ENCODE assay signal across 24 cellular contexts in genomic region chr9:87216036-87216435, GRCh38.
DNase-seq lines count a peak whose midpoint lies in the region; ATAC-seq and TF ChIP-seq lines count a peak whose summit lies in the region.
"Had no signal": no experiment of that assay in that cellular context is flagged by ENCODE, and none has a peak within 500 bp of the region (broad histone marks: within the 10 kb centered on the region; RNA-seq: fewer than 3 reads in every experiment).

No MANE protein-coding gene starts in this region.

- H3K27ac ChIP-seq in esophagus muscularis mucosa (replicated peaks in 1 of 4) = no peak overlapping the region
- H3K27ac ChIP-seq: 22Rv1; A549; BLaER1 treated with 17β-estradiol and CSF1 and Interleukin-3, amounts not matched to agents 10 nM and 100 nM; C4-2B had no signal

- H3K27me3 ChIP-seq in esophagus muscularis mucosa = no peaks in the 10 kb centered on the region
- H3K27me3 ChIP-seq: BLaER1 treated with 17β-estradiol and CSF1 and Interleukin-3, amounts not matched to agents 10 nM and 100 nM had no signal

- H3K4me3 Mint-ChIP-seq in activated T-helper 17 cell treated with anti-CD3 and anti-CD28 coated beads, Interleukin-2, amount 50 U/mL, for 72 hours = no peak overlapping the region
- H3K4me3 Mint-ChIP-seq: B cell; CD4-positive, alpha-beta T cell; CD8-positive, alpha-beta T cell had no signal

- no peak for ATAC-seq in activated T-helper 17 cell treated with anti-CD3 and anti-CD28 coated beads, Interleukin-2, amount 50 U/mL, for 72 hours (replicated peaks)
- ATAC-seq: A549; CD8-positive, alpha-beta T cell; GM12878 had no signal

- in situ Hi-C loops in SK-MEL-5 (cut with HindIII; ENCODE audit: low pct_unique_long_range_greater_than_20kb, low sequenced_read_pairs) = no loop called here

- peaks cover 13% of the 10 kb centered on the region for H3K27me3 Mint-ChIP-seq in activated T-helper 17 cell treated with anti-CD3 and anti-CD28 coated beads, Interleukin-2, amount 50 U/mL, for 72 hours
- H3K27me3 Mint-ChIP-seq: B cell had no signal

- TF ChIP-seq EP300 in esophagus muscularis mucosa (IDR thresholded peaks at IDR 0.05) = no peak

- H3K36me3 ChIP-seq in esophagus muscularis mucosa = no peaks in the 10 kb centered on the region
- H3K36me3 ChIP-seq: BLaER1 treated with 17β-estradiol and CSF1 and Interleukin-3, amounts not matched to agents 10 nM and 100 nM had no signal

- H3K9me3 Mint-ChIP-seq in activated T-helper 17 cell treated with anti-CD3 and anti-CD28 coated beads, Interleukin-2, amount 50 U/mL, for 72 hours = no peaks in the 10 kb centered on the region
- H3K9me3 Mint-ChIP-seq: CD4-positive, alpha-beta T cell; CD8-positive, alpha-beta T cell had no signal

- no peak overlapping the region for H3K4me3 ChIP-seq in esophagus muscularis mucosa
- H3K4me3 ChIP-seq: A549; BLaER1 treated with 17β-estradiol and CSF1 and Interleukin-3, amounts not matched to agents 10 nM and 100 nM; GM12878 had no signal

- DNase-seq in COLO829 (ENCODE audit: low spot score) (peak; percentile 81), SK-MEL-5 (ENCODE audit: low read depth, low spot score) (peak; percentile 76), esophagus muscularis mucosa (ENCODE audit: extremely low spot score) (peak; percentile 80), globus pallidus (ENCODE audit: low spot score) (peak; percentile 3), cerebellar nuclear complex (lab: John Stamatoyannopoulos, UW) (no peak), H4 (ENCODE audit: low spot score) (no peak)
- DNase-seq: AML-193; CD4-positive, alpha-beta T cell; CD8-positive, alpha-beta T cell; COR-L47; DMS 273 treated with DMSO at 0.1 percent for 48 hours; DMS153; DMS53; DMS79; DND-41; EL; GDM1 had no signal

- intact Hi-C loops in esophagus muscularis mucosa (cut with DNase I) = no loop called here

- H3K27ac Mint-ChIP-seq in activated T-helper 17 cell treated with anti-CD3 and anti-CD28 coated beads, Interleukin-2, amount 50 U/mL, for 72 hours = no peak overlapping the region
- H3K27ac Mint-ChIP-seq: B cell; CD4-positive, alpha-beta T cell; CD8-positive, alpha-beta T cell had no signal

- WGBS in esophagus muscularis mucosa = 79% methylated on average over 4 of the region's 4 CpGs

- H3K4me1 ChIP-seq in esophagus muscularis mucosa = peaks cover 0 to 5% (median 0%) of the 10 kb centered on the region in 4 donors
- H3K4me1 ChIP-seq: A549 had no signal

- H3K4me1 Mint-ChIP-seq in activated T-helper 17 cell treated with anti-CD3 and anti-CD28 coated beads, Interleukin-2, amount 50 U/mL, for 72 hours = no peaks in the 10 kb centered on the region
- H3K4me1 Mint-ChIP-seq: B cell had no signal

- TF ChIP-seq POLR2A in esophagus muscularis mucosa (IDR thresholded peaks at IDR 0.05; ENCODE audit: low read depth) = no peak

- H3K36me3 Mint-ChIP-seq in activated T-helper 17 cell treated with anti-CD3 and anti-CD28 coated beads, Interleukin-2, amount 50 U/mL, for 72 hours (ENCODE audit: low read depth) = no peaks in the 10 kb centered on the region
- H3K36me3 Mint-ChIP-seq: CD8-positive, alpha-beta T cell had no signal

- TF ChIP-seq CTCF in esophagus muscularis mucosa (IDR thresholded peaks at IDR 0.05) = no peak

- no peaks in the 10 kb centered on the region for H3K9me3 ChIP-seq in esophagus muscularis mucosa
- H3K9me3 ChIP-seq: A549; BLaER1 treated with 17β-estradiol and CSF1 and Interleukin-3, amounts not matched to agents 10 nM and 100 nM had no signal

Comparison
In these comparisons a context has a peak if more than half of its experiments do, and no peak if none do; other contexts are left out.
1. DNase-seq: peak in COLO829 (single experiment), SK-MEL-5 (single experiment), esophagus muscularis mucosa (single experiment) and globus pallidus (single experiment); none in cerebellar nuclear complex (0 of 2) and H4 (single experiment).